Comparison of ENCODE assay signal across 12 cellular contexts in the genomic region with DNA sequence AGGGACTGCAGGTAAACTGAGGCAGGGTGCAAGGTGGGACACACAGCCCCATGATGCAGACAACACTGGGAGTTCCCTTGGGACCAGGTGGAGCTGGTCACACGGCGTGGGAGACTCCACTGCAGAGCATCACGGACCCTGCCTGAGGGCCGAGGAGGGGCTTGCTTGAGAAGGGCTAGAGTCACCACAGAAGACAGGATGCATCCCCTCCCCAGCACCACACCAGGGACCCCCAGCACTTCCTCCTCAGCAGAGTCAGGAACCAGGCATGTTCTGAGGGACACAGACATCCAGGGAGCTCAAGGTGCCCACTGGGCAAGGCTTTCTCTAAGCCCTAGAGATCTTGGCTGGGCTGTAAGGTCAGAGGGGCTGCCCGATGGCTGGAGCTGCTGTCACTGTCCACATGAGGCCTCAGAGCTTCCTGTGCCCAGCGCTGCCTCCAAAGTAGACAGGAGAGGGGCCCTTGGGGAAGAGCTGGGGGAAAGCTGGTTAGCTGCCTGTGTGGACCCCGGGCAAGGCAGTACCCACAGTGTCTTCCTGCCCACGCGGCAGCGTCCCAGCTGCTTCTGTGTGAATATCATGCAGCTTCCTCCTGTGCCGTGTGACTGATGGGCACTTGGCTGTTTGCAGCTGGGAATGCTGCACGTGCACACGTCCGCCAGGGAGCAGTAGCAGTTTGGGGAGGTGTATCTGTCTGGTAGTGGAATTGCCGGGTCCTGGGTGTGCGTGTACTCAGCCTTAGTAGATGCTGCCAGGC.
DNase-seq lines count a peak whose midpoint lies in the region; ATAC-seq and TF ChIP-seq lines count a peak whose summit lies in the region.
"Had no signal": no experiment of that assay in that cellular context is flagged by ENCODE, and none has a peak within 500 bp of the region (broad histone marks: within the 10 kb centered on the region; RNA-seq: fewer than 3 reads in every experiment).

No MANE protein-coding gene starts in this region.

- peak overlapping the region; percentile 47 for H3K27ac ChIP-seq in angular gyrus (ENCODE audit: low read depth, low read length)

- in situ Hi-C loops in GM13976 (cut with MboI; ENCODE audit: low sequenced_read_pairs, unreplicated experiment), result no loop called here

- DNase-seq in D341Med (ENCODE audit: low spot score) (peak; percentile 18), M059J (ENCODE audit: low read depth) (peak; percentile 5), posterior cingulate gyrus (peak in 9 of 10 donors; percentile 7 to 93 (median 50)), GM13976 (ENCODE audit: low spot score) (no peak), glomerular visceral epithelial cell (ENCODE audit: extremely low spot score) (no peak), DMS 273 treated with DMSO at 0.1 percent for 48 hours (lab: John Stamatoyannopoulos, UW) (no peak)
- DNase-seq: foreskin melanocyte; NCI-H1092; NCI-H2171 treated with DMSO at 0.1 percent for 48 hours; stimulated activated CD4-positive, alpha-beta T cell treated with anti-CD3 and anti-CD28 coated beads, Interleukin-12 subunit alpha, Interleukin-12 subunit beta, amount 100 ng/mL, for 4 hours had no signal

- intact Hi-C loops in posterior cingulate gyrus (cut with DNase I), result no loop called here

- no peak for ATAC-seq in HG03457 (IDR thresholded peaks at IDR 0.05; ENCODE audit: unreplicated experiment)

- no peak for TF ChIP-seq CTCF in GM13976 (IDR thresholded peaks at IDR 0.05; ENCODE audit: borderline replicate concordance, control extremely low read depth, extremely low read depth, insufficient read depth, missing control alignments)

Comparison
In these comparisons a context has a peak if more than half of its experiments do, and no peak if none do; other contexts are left out.
1. DNase-seq: peak in D341Med (single experiment), M059J (single experiment) and posterior cingulate gyrus (9 of 10); none in GM13976 (single experiment), glomerular visceral epithelial cell (single experiment) and DMS 273 treated with DMSO at 0.1 percent for 48 hours (single experiment).